20 cellular contexts compared by ENCODE assay signal in genomic region chr9:137116728-137117127, GRCh38. TPM values are rescaled to one million over a fixed set of nuclear protein-coding genes. Genes with fewer than 3 reads are reported as not detected.
A peak's percentile ranks its signal among the peaks of the same experiment; 100 is the strongest.
DNase-seq lines count a peak whose midpoint lies in the region; ATAC-seq, FAIRE-seq and TF ChIP-seq lines count a peak whose summit lies in the region.
"Had no signal": no experiment of that assay in that cellular context is flagged by ENCODE, and none has a peak within 500 bp of the region (broad histone marks: within the 10 kb centered on the region; RNA-seq: fewer than 3 reads in every experiment).

No MANE protein-coding gene starts in this region.

- no peaks in the 10 kb centered on the region for H4K20me1 ChIP-seq in astrocyte (ENCODE audit: insufficient read depth, low read length)

- peaks cover 10% of the 10 kb centered on the region for H3K4me1 Mint-ChIP-seq in activated CD4-positive, alpha-beta T cell treated with anti-CD3 and anti-CD28 coated beads, Interleukin-2, amount 10 ng/mL, durations not matched to agents 24 days and 14 days
- peaks cover 11% of the 10 kb centered on the region for H3K4me1 Mint-ChIP-seq in activated CD4-positive, alpha-beta T cell treated with anti-CD3 and anti-CD28 coated beads, Interleukin-2, amount 10 ng/mL, durations not matched to agents 7 days and 5 days
- H3K4me1 Mint-ChIP-seq in astrocyte (ENCODE audit: low read depth, unreplicated experiment), result peaks cover under 1% of the 10 kb centered on the region
- H3K4me1 Mint-ChIP-seq in stimulated activated naive B cell treated with anti-CD40 and anti-IgM and Interleukin-4, amounts not matched to agents 10 μg/mL and 1 μg/mL and 100 μg/mL, for 72 hours, result peaks cover 14 to 44% of the 10 kb centered on the region in 2 donors

- H3K4me1 ChIP-seq in astrocyte (ENCODE audit: insufficient read depth, low read length) (no peaks in the 10 kb centered on the region), right cardiac atrium (ENCODE audit: control insufficient read depth, insufficient read depth, low read length) (no peaks in the 10 kb centered on the region), upper lobe of left lung (peaks cover 13 to 27% (median 16%) of the 10 kb centered on the region in 4 donors), suprapubic skin (peaks cover 23% of the 10 kb centered on the region)

- H3K79me2 ChIP-seq in astrocyte (ENCODE audit: insufficient read depth, low read length), result no peaks in the 10 kb centered on the region

- no peak overlapping the region for H2AFZ ChIP-seq in astrocyte (ENCODE audit: low read depth, low read length)

- no peaks in the 10 kb centered on the region for H3K9me3 Mint-ChIP-seq in activated CD4-positive, alpha-beta T cell treated with anti-CD3 and anti-CD28 coated beads, Interleukin-2, amount 10 ng/mL, durations not matched to agents 24 days and 14 days
- H3K9me3 Mint-ChIP-seq in activated CD4-positive, alpha-beta T cell treated with anti-CD3 and anti-CD28 coated beads, Interleukin-2, amount 10 ng/mL, durations not matched to agents 7 days and 5 days, result no peaks in the 10 kb centered on the region
- no peaks in the 10 kb centered on the region for H3K9me3 Mint-ChIP-seq in astrocyte (ENCODE audit: unreplicated experiment)
- H3K9me3 Mint-ChIP-seq in stimulated activated naive B cell treated with anti-CD40 and anti-IgM and Interleukin-4, amounts not matched to agents 10 μg/mL and 1 μg/mL and 100 μg/mL, for 72 hours, result no peaks in the 10 kb centered on the region
- H3K9me3 Mint-ChIP-seq: nephron progenitor cell had no signal

- TF ChIP-seq EP300 in upper lobe of left lung (IDR thresholded peaks at IDR 0.05), result no peak
- TF ChIP-seq EP300 in suprapubic skin (IDR thresholded peaks at IDR 0.05), result no peak

- CTCF ChIA-PET in activated CD4-positive, alpha-beta T cell treated with anti-CD3 and anti-CD28 coated beads, Interleukin-2, amount 10 ng/mL, durations not matched to agents 7 days and 5 days (lab: Charles Lee), result interaction anchor here (1.0 kb wide), 1 partner anchor 88 kb away, joined by 3 read pairs; the partner anchor contains the start of gene ABCA2

- H3K4me3 ChIP-seq in astrocyte (ENCODE audit: insufficient read depth, low read depth, low read length) (no peak overlapping the region), right cardiac atrium (ENCODE audit: low read length) (no peak overlapping the region), upper lobe of left lung (no peak overlapping the region), suprapubic skin (no peak overlapping the region)

- H3K9me3 ChIP-seq in astrocyte (ENCODE audit: insufficient read depth, low read depth, low read length), result no peaks in the 10 kb centered on the region
- no peaks in the 10 kb centered on the region for H3K9me3 ChIP-seq in right cardiac atrium (ENCODE audit: control insufficient read depth, low read length)
- no peaks in the 10 kb centered on the region for H3K9me3 ChIP-seq in upper lobe of left lung
- no peaks in the 10 kb centered on the region for H3K9me3 ChIP-seq in suprapubic skin
- H3K9me3 ChIP-seq: BE2C had no signal

- H3K36me3 ChIP-seq in astrocyte (ENCODE audit: insufficient read depth, low read length) (no peaks in the 10 kb centered on the region), upper lobe of left lung (peaks cover 2 to 16% (median 14%) of the 10 kb centered on the region in 4 donors), suprapubic skin (peaks cover 13% of the 10 kb centered on the region)

- peak overlapping the region; percentile 45 for H3K4me3 Mint-ChIP-seq in activated CD4-positive, alpha-beta T cell treated with anti-CD3 and anti-CD28 coated beads, Interleukin-2, amount 10 ng/mL, durations not matched to agents 24 days and 14 days
- H3K4me3 Mint-ChIP-seq in activated CD4-positive, alpha-beta T cell treated with anti-CD3 and anti-CD28 coated beads, Interleukin-2, amount 10 ng/mL, durations not matched to agents 7 days and 5 days, result no peak overlapping the region
- no peak overlapping the region for H3K4me3 Mint-ChIP-seq in astrocyte (ENCODE audit: unreplicated experiment)
- no peak overlapping the region for H3K4me3 Mint-ChIP-seq in stimulated activated naive B cell treated with anti-CD40 and anti-IgM and Interleukin-4, amounts not matched to agents 10 μg/mL and 1 μg/mL and 100 μg/mL, for 72 hours
- H3K4me3 Mint-ChIP-seq: nephron progenitor cell had no signal

- no peak for DNase-seq in activated CD4-positive, alpha-beta T cell treated with anti-CD3 and anti-CD28 coated beads, Interleukin-2, amount 10 ng/mL, durations not matched to agents 24 days and 14 days
- DNase-seq in activated CD4-positive, alpha-beta T cell treated with anti-CD3 and anti-CD28 coated beads, Interleukin-2, amount 10 ng/mL, durations not matched to agents 7 days and 5 days, result no peak
- no peak for DNase-seq in astrocyte (ENCODE audit: low read depth)
- peak in 2 of 3 donors; percentile 50 to 71 for DNase-seq in right cardiac atrium
- no peak for DNase-seq in stimulated activated naive B cell treated with anti-CD40 and anti-IgM and Interleukin-4, amounts not matched to agents 10 μg/mL and 1 μg/mL and 100 μg/mL, for 72 hours
- no peak for DNase-seq in upper lobe of left lung
- no peak for DNase-seq in suprapubic skin (ENCODE audit: low spot score in 2 of 2)
- no peak for DNase-seq in DMS114 treated with DMSO at 0.1 percent for 48 hours (lab: John Stamatoyannopoulos, UW; ENCODE audit: unreplicated experiment)
- DNase-seq: 8988T; activated effector memory CD4-positive, alpha-beta T cell treated with anti-CD3 and anti-CD28 coated beads, Interleukin-2, amount 50 U/mL, for 16 hours; BE2C; hippocampal formation; NCI-H1092; NCI-H2029; NCI-H446 treated with DMSO at 0.1 percent for 48 hours; nephron progenitor cell had no signal

- no peak for TF ChIP-seq POLR2A in upper lobe of left lung (IDR thresholded peaks at IDR 0.05)
- no peak for TF ChIP-seq POLR2A in suprapubic skin (IDR thresholded peaks at IDR 0.05)

- POLR2A ChIA-PET in activated CD4-positive, alpha-beta T cell treated with anti-CD3 and anti-CD28 coated beads, Interleukin-2, amount 10 ng/mL, durations not matched to agents 7 days and 5 days (lab: Charles Lee), result interaction anchor here (0.6 kb wide), 1 partner anchor 338 kb away, joined by 4 read pairs; no protein-coding TSS in a partner anchor

- TF ChIP-seq CTCF in astrocyte (IDR thresholded peaks at IDR 0.05; ENCODE audit: insufficient read depth, low read depth, low read length) (no peak), upper lobe of left lung (IDR thresholded peaks at IDR 0.05) (no peak), suprapubic skin (IDR thresholded peaks at IDR 0.05) (no peak)

- peak in 1 of 2 donors; percentile 1 for ATAC-seq in right cardiac atrium
- ATAC-seq in stimulated activated naive B cell treated with anti-CD40 and anti-IgM and Interleukin-4, amounts not matched to agents 10 μg/mL and 1 μg/mL and 100 μg/mL, for 72 hours (replicated peaks), result no peak
- no peak for ATAC-seq in upper lobe of left lung (ENCODE audit: low FRiP score in 2 of 2)

- no peak overlapping the region for H3K9ac ChIP-seq in astrocyte (ENCODE audit: low read length)

- H3K27me3 Mint-ChIP-seq in activated CD4-positive, alpha-beta T cell treated with anti-CD3 and anti-CD28 coated beads, Interleukin-2, amount 10 ng/mL, durations not matched to agents 24 days and 14 days, result no peaks in the 10 kb centered on the region
- H3K27me3 Mint-ChIP-seq in activated CD4-positive, alpha-beta T cell treated with anti-CD3 and anti-CD28 coated beads, Interleukin-2, amount 10 ng/mL, durations not matched to agents 7 days and 5 days, result no peaks in the 10 kb centered on the region
- no peaks in the 10 kb centered on the region for H3K27me3 Mint-ChIP-seq in astrocyte (ENCODE audit: low read depth, unreplicated experiment)
- H3K27me3 Mint-ChIP-seq in stimulated activated naive B cell treated with anti-CD40 and anti-IgM and Interleukin-4, amounts not matched to agents 10 μg/mL and 1 μg/mL and 100 μg/mL, for 72 hours, result no peaks in the 10 kb centered on the region

- no peak overlapping the region for H3K4me2 ChIP-seq in astrocyte (ENCODE audit: low read length)

- H3K27me3 ChIP-seq in astrocyte (ENCODE audit: insufficient read depth, low read length) (no peaks in the 10 kb centered on the region), right cardiac atrium (ENCODE audit: control insufficient read depth, insufficient read depth) (no peaks in the 10 kb centered on the region), upper lobe of left lung (no peaks in the 10 kb centered on the region), suprapubic skin (peaks cover 3% of the 10 kb centered on the region)
- H3K27me3 ChIP-seq: BE2C had no signal

- FAIRE-seq in astrocyte (lab: Jason Lieb, UNC), result no peak
- FAIRE-seq: G401.6, HTR-8/SVneo had no signal

- H3K27ac ChIP-seq in astrocyte (ENCODE audit: low read depth, low read length), result no peak overlapping the region
- H3K27ac ChIP-seq in right cardiac atrium (ENCODE audit: low read length), result peak overlapping the region; percentile 71
- H3K27ac ChIP-seq in upper lobe of left lung, result no peak overlapping the region
- H3K27ac ChIP-seq in suprapubic skin, result no peak overlapping the region

- intact Hi-C loops in activated CD4-positive, alpha-beta T cell treated with anti-CD3 and anti-CD28 coated beads, Interleukin-2, amount 10 ng/mL, durations not matched to agents 24 days and 14 days (cut with micrococcal nuclease), result no loop called here
- intact Hi-C loops in right cardiac atrium (cut with DNase I), result no loop called here

- 32% methylated on average over 17 of the region's 17 CpGs for WGBS in right cardiac atrium
- WGBS in upper lobe of left lung, 2 donors, result 61 to 72% methylated on average over 17 of the region's 17 CpGs
- WGBS in suprapubic skin, result 70% methylated on average over 17 of the region's 17 CpGs

- H3K36me3 Mint-ChIP-seq in activated CD4-positive, alpha-beta T cell treated with anti-CD3 and anti-CD28 coated beads, Interleukin-2, amount 10 ng/mL, durations not matched to agents 24 days and 14 days (ENCODE audit: low read depth), result peaks cover 4% of the 10 kb centered on the region
- peaks cover 4% of the 10 kb centered on the region for H3K36me3 Mint-ChIP-seq in activated CD4-positive, alpha-beta T cell treated with anti-CD3 and anti-CD28 coated beads, Interleukin-2, amount 10 ng/mL, durations not matched to agents 7 days and 5 days (ENCODE audit: low read depth)
- H3K36me3 Mint-ChIP-seq in astrocyte (ENCODE audit: low read depth, unreplicated experiment), result peaks cover 7% of the 10 kb centered on the region
- H3K36me3 Mint-ChIP-seq in stimulated activated naive B cell treated with anti-CD40 and anti-IgM and Interleukin-4, amounts not matched to agents 10 μg/mL and 1 μg/mL and 100 μg/mL, for 72 hours, result peaks cover 0 to 4% of the 10 kb centered on the region in 2 donors

- peak overlapping the region; percentile 13 for H3K27ac Mint-ChIP-seq in activated CD4-positive, alpha-beta T cell treated with anti-CD3 and anti-CD28 coated beads, Interleukin-2, amount 10 ng/mL, durations not matched to agents 24 days and 14 days
- no peak overlapping the region for H3K27ac Mint-ChIP-seq in activated CD4-positive, alpha-beta T cell treated with anti-CD3 and anti-CD28 coated beads, Interleukin-2, amount 10 ng/mL, durations not matched to agents 7 days and 5 days
- H3K27ac Mint-ChIP-seq in astrocyte (ENCODE audit: unreplicated experiment), result peak overlapping the region; percentile 62
- H3K27ac Mint-ChIP-seq in stimulated activated naive B cell treated with anti-CD40 and anti-IgM and Interleukin-4, amounts not matched to agents 10 μg/mL and 1 μg/mL and 100 μg/mL, for 72 hours, result peak overlapping the region; percentile 28
- H3K27ac Mint-ChIP-seq: nephron progenitor cell had no signal

RNA-seq across cellular contexts. Expression of gene DPP7, which starts 2.2 kb away (rescaled TPM):
- 365 and 375 TPM in 2 replicates for total RNA-seq in activated CD4-positive, alpha-beta T cell treated with anti-CD3 and anti-CD28 coated beads, Interleukin-2, amount 10 ng/mL, durations not matched to agents 24 days and 14 days
- 100 to 1,000 TPM; 206 to 259 TPM for total RNA-seq in activated CD4-positive, alpha-beta T cell treated with anti-CD3 and anti-CD28 coated beads, Interleukin-2, amount 10 ng/mL, durations not matched to agents 7 days and 5 days
- total RNA-seq in astrocyte (53.8 and 68.7 TPM in 2 replicates), right cardiac atrium (100 to 1,000 TPM; 211 to 288 (median 239) TPM), upper lobe of left lung (100 to 1,000 TPM; 108 to 394 (median 229) TPM), suprapubic skin (100 to 1,000 TPM in 2 of 4 donors, 10 to 100 TPM in 2; 71.4 to 139 (median 96.5) TPM)
- 252 TPM for polyA plus RNA-seq in right cardiac atrium

RNA-seq across cellular contexts. Expression of gene GRIN1, which starts 22.2 kb away (rescaled TPM):
- 0.07 TPM in 1 of 2 replicates, not detected in the other for total RNA-seq in activated CD4-positive, alpha-beta T cell treated with anti-CD3 and anti-CD28 coated beads, Interleukin-2, amount 10 ng/mL, durations not matched to agents 24 days and 14 days
- under 1 TPM in 1 of 2 experiments, not detected in 1; 0.05 TPM for total RNA-seq in activated CD4-positive, alpha-beta T cell treated with anti-CD3 and anti-CD28 coated beads, Interleukin-2, amount 10 ng/mL, durations not matched to agents 7 days and 5 days
- 0.18 TPM in 1 of 2 replicates, not detected in the other for total RNA-seq in astrocyte
- under 1 TPM in 1 of 4 donors, not detected in 3; 0.08 TPM for total RNA-seq in right cardiac atrium
- polyA plus RNA-seq in right cardiac atrium, result 0.09 TPM
- 1 to 10 TPM in 1 of 6 donors, under 1 TPM in 2, not detected in 3; 0.17 to 2.1 (median 0.49) TPM for total RNA-seq in upper lobe of left lung
- total RNA-seq in suprapubic skin, result under 1 TPM in 3 of 4 donors, not detected in 1; 0.16 to 0.25 (median 0.16) TPM
- total RNA-seq: H4, mesenteric fat pad had no signal

RNA-seq across cellular contexts. Expression of gene MAN1B1, which starts 29.9 kb away (rescaled TPM):
- total RNA-seq in activated CD4-positive, alpha-beta T cell treated with anti-CD3 and anti-CD28 coated beads, Interleukin-2, amount 10 ng/mL, durations not matched to agents 24 days and 14 days, result 49.7 and 50.1 TPM in 2 replicates
- 10 to 100 TPM; 43.0 to 55.0 TPM for total RNA-seq in activated CD4-positive, alpha-beta T cell treated with anti-CD3 and anti-CD28 coated beads, Interleukin-2, amount 10 ng/mL, durations not matched to agents 7 days and 5 days
- total RNA-seq in astrocyte (69.2 and 89.0 TPM in 2 replicates), right cardiac atrium (10 to 100 TPM; 23.9 to 31.3 (median 28.1) TPM), upper lobe of left lung (10 to 100 TPM; 38.0 to 97.4 (median 54.1) TPM), suprapubic skin (10 to 100 TPM; 52.1 to 99.2 (median 63.1) TPM)
- 24.8 TPM for polyA plus RNA-seq in right cardiac atrium

RNA-seq across cellular contexts. Expression of gene UAP1L1, which starts 39.4 kb away (rescaled TPM):
- 17.1 and 19.1 TPM in 2 replicates for total RNA-seq in activated CD4-positive, alpha-beta T cell treated with anti-CD3 and anti-CD28 coated beads, Interleukin-2, amount 10 ng/mL, durations not matched to agents 24 days and 14 days
- 10 to 100 TPM; 19.1 to 21.9 TPM for total RNA-seq in activated CD4-positive, alpha-beta T cell treated with anti-CD3 and anti-CD28 coated beads, Interleukin-2, amount 10 ng/mL, durations not matched to agents 7 days and 5 days
- 4.0 and 4.7 TPM in 2 replicates for total RNA-seq in astrocyte
- 10 to 100 TPM in 3 of 4 donors, 1 to 10 TPM in 1; 9.8 to 14.0 (median 12.4) TPM for total RNA-seq in right cardiac atrium
- 10.1 TPM for polyA plus RNA-seq in right cardiac atrium
- total RNA-seq in upper lobe of left lung, result 10 to 100 TPM; 10.5 to 69.1 (median 34.0) TPM
- total RNA-seq in suprapubic skin, result 10 to 100 TPM in 1 of 4 donors, 1 to 10 TPM in 3; 5.0 to 10.1 (median 6.8) TPM

RNA-seq across cellular contexts. Expression of gene SAPCD2, which starts 46.4 kb away (rescaled TPM):
- total RNA-seq in activated CD4-positive, alpha-beta T cell treated with anti-CD3 and anti-CD28 coated beads, Interleukin-2, amount 10 ng/mL, durations not matched to agents 24 days and 14 days, result 22.8 and 23.8 TPM in 2 replicates
- total RNA-seq in activated CD4-positive, alpha-beta T cell treated with anti-CD3 and anti-CD28 coated beads, Interleukin-2, amount 10 ng/mL, durations not matched to agents 7 days and 5 days, result 10 to 100 TPM; 33.8 to 40.6 TPM
- total RNA-seq in astrocyte (0.41 and 0.43 TPM in 2 replicates), right cardiac atrium (under 1 TPM; 0.08 to 0.63 (median 0.28) TPM), upper lobe of left lung (1 to 10 TPM in 4 of 6 donors, under 1 TPM in 2; 0.69 to 6.8 (median 1.4) TPM), suprapubic skin (10 to 100 TPM in 3 of 4 donors, 1 to 10 TPM in 1; 8.2 to 13.6 (median 13.3) TPM)
- polyA plus RNA-seq in right cardiac atrium, result 0.18 TPM

Comparison
In these comparisons a context has a peak if more than half of its experiments do, and no peak if none do; other contexts are left out.
1. DNase-seq: peak in right cardiac atrium (2 of 3); none in activated CD4-positive, alpha-beta T cell treated with anti-CD3 and anti-CD28 coated beads, Interleukin-2, amount 10 ng/mL, durations not matched to agents 24 days and 14 days (single experiment), activated CD4-positive, alpha-beta T cell treated with anti-CD3 and anti-CD28 coated beads, Interleukin-2, amount 10 ng/mL, durations not matched to agents 7 days and 5 days (single experiment), astrocyte (single experiment), stimulated activated naive B cell treated with anti-CD40 and anti-IgM and Interleukin-4, amounts not matched to agents 10 μg/mL and 1 μg/mL and 100 μg/mL, for 72 hours (single experiment), upper lobe of left lung (0 of 2), suprapubic skin (0 of 2) and DMS114 treated with DMSO at 0.1 percent for 48 hours (single experiment).